9 cellular contexts compared by ENCODE assay signal in the genomic region with DNA sequence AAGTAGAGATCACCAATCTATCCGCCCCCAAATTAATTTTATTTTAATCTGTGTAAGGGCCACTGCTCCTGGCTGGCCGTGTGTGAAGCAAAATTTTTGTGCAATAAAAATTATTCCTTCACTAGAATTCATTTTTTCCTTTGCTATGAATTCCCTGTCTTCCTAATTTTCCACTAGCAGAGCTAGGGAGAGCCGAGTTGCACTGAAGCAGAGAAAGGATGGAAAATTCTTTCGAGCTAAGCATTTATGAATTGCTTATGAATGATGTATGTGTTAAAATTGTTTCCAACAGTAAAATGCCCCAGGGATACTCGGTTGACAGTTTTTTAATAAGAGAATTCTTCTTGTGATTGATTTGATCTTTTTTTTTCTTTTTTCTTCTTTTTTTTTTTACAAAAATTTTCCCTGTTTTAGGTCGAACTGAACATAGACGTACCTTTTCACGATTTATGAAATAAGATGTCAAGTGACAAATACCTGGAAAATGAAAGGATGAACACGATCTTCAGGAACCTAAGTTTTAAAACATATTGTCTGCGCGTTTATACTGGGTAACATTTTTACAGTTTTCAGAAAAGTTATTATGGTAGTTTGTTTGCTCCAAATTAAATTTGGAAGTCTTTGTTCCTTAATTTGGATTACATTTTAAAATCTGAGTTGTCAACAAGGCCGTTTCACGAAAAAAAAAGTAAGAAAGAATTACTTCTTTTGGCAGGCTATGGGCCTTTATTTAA.
DNase-seq lines count a peak whose midpoint lies in the region; ATAC-seq, FAIRE-seq and TF ChIP-seq lines count a peak whose summit lies in the region.
"Had no signal": no experiment of that assay in that cellular context is flagged by ENCODE, and none has a peak within 500 bp of the region (broad histone marks: within the 10 kb centered on the region; RNA-seq: fewer than 3 reads in every experiment).

No MANE protein-coding gene starts in this region.

- H3K9me3 ChIP-seq in endodermal cell (ENCODE audit: control insufficient read depth, low read length): no peaks in the 10 kb centered on the region

- peaks cover 49% of the 10 kb centered on the region for H3K4me1 Mint-ChIP-seq in activated naive CD4-positive, alpha-beta T cell treated with anti-CD3 and anti-CD28 coated beads, Interleukin-2, amount 10 ng/mL, durations not matched to agents 7 days and 5 days
- peaks cover 12% of the 10 kb centered on the region for H3K4me1 Mint-ChIP-seq in endodermal cell
- peaks cover 15% of the 10 kb centered on the region for H3K4me1 Mint-ChIP-seq in stimulated activated naive CD8-positive, alpha-beta T cell treated with anti-CD3 and anti-CD28 coated beads, Interleukin-15, amount 100 ng/mL, for 72 hours

- ATAC-seq in activated naive CD4-positive, alpha-beta T cell treated with anti-CD3 and anti-CD28 coated beads, Interleukin-2, amount 50 U/mL, for 72 hours: no peak
- no peak for ATAC-seq in stimulated activated naive CD8-positive, alpha-beta T cell treated with anti-CD3 and anti-CD28 coated beads, Interleukin-15, amount 100 ng/mL, for 72 hours
- ATAC-seq in GM21737 (IDR thresholded peaks at IDR 0.05; ENCODE audit: unreplicated experiment): no peak

- H3K36me3 ChIP-seq in endodermal cell (ENCODE audit: control insufficient read depth, insufficient read depth, low read length): no peaks in the 10 kb centered on the region

- peaks cover 47% of the 10 kb centered on the region for H3K27me3 ChIP-seq in endodermal cell (ENCODE audit: control insufficient read depth, insufficient read depth, low read length, poor library complexity, severe bottlenecking)

- H3K9ac ChIP-seq in endodermal cell (ENCODE audit: extremely low read depth, low read length, poor library complexity, severe bottlenecking): no peak overlapping the region

- TF ChIP-seq POLR2A in GM12891 (IDR thresholded peaks at IDR 0.05; ENCODE audit: low read depth, low read length): no peak

- H3K27ac ChIP-seq in endodermal cell (ENCODE audit: low read depth, low read length): peak overlapping the region; percentile 50
- H3K27ac ChIP-seq: dorsolateral prefrontal cortex had no signal

- peaks cover 11% of the 10 kb centered on the region for H3K9me3 Mint-ChIP-seq in activated naive CD4-positive, alpha-beta T cell treated with anti-CD3 and anti-CD28 coated beads, Interleukin-2, amount 10 ng/mL, durations not matched to agents 7 days and 5 days
- peaks cover 6 to 13% of the 10 kb centered on the region in 2 donors for H3K9me3 Mint-ChIP-seq in activated naive CD4-positive, alpha-beta T cell treated with anti-CD3 and anti-CD28 coated beads, Interleukin-2, amount 50 U/mL, for 72 hours
- no peaks in the 10 kb centered on the region for H3K9me3 Mint-ChIP-seq in endodermal cell
- peaks cover 0 to 7% of the 10 kb centered on the region in 2 donors for H3K9me3 Mint-ChIP-seq in stimulated activated naive CD8-positive, alpha-beta T cell treated with anti-CD3 and anti-CD28 coated beads, Interleukin-15, amount 100 ng/mL, for 72 hours

- H3K27me3 Mint-ChIP-seq in activated naive CD4-positive, alpha-beta T cell treated with anti-CD3 and anti-CD28 coated beads, Interleukin-2, amount 10 ng/mL, durations not matched to agents 7 days and 5 days: peaks cover 46% of the 10 kb centered on the region
- peaks cover 39% of the 10 kb centered on the region for H3K27me3 Mint-ChIP-seq in endodermal cell (ENCODE audit: insufficient read depth)
- peaks cover 32% of the 10 kb centered on the region for H3K27me3 Mint-ChIP-seq in stimulated activated naive CD8-positive, alpha-beta T cell treated with anti-CD3 and anti-CD28 coated beads, Interleukin-15, amount 100 ng/mL, for 72 hours

- peak overlapping the region; percentile 70 for H3K4me3 ChIP-seq in endodermal cell (ENCODE audit: low read length)
- H3K4me3 ChIP-seq: dorsolateral prefrontal cortex had no signal

- 42 to 62% methylated on average over 10 to 13 of the region's 13 CpGs for WGBS in endodermal cell (ENCODE audit: insufficient coverage in 1 of 2, insufficient read length in 1 of 2), 2 experiments

- no peak for FAIRE-seq in GM12891 (lab: Jason Lieb, UNC)

- DNase-seq in activated naive CD4-positive, alpha-beta T cell treated with anti-CD3 and anti-CD28 coated beads, Interleukin-2, amount 10 ng/mL, durations not matched to agents 7 days and 5 days: no peak
- no peak for DNase-seq in activated naive CD4-positive, alpha-beta T cell treated with anti-CD3 and anti-CD28 coated beads, Interleukin-2, amount 50 U/mL, for 72 hours (ENCODE audit: low spot score in 2 of 2)
- peak; percentile 19 for DNase-seq in OCI-M1 (lab: John Stamatoyannopoulos, UW)
- DNase-seq in endodermal cell: no peak
- no peak for DNase-seq in stimulated activated naive CD8-positive, alpha-beta T cell treated with anti-CD3 and anti-CD28 coated beads, Interleukin-15, amount 100 ng/mL, for 72 hours
- no peak for DNase-seq in GM12891 (ENCODE audit: insufficient read length, low spot score)
- DNase-seq in MV-4-11 (lab: John Stamatoyannopoulos, UW): no peak

- no peak for TF ChIP-seq CTCF in endodermal cell (conservative IDR thresholded peaks at IDR 0.05)

- H3K4me1 ChIP-seq in endodermal cell (ENCODE audit: control insufficient read depth, insufficient read depth, low read length): no peaks in the 10 kb centered on the region

- peaks cover 35% of the 10 kb centered on the region for H3K36me3 Mint-ChIP-seq in activated naive CD4-positive, alpha-beta T cell treated with anti-CD3 and anti-CD28 coated beads, Interleukin-2, amount 10 ng/mL, durations not matched to agents 7 days and 5 days
- peaks cover 13 to 40% of the 10 kb centered on the region in 2 donors for H3K36me3 Mint-ChIP-seq in activated naive CD4-positive, alpha-beta T cell treated with anti-CD3 and anti-CD28 coated beads, Interleukin-2, amount 50 U/mL, for 72 hours
- no peaks in the 10 kb centered on the region for H3K36me3 Mint-ChIP-seq in endodermal cell (ENCODE audit: low read depth)

- peak overlapping the region; percentile 79 for H3K4me3 Mint-ChIP-seq in activated naive CD4-positive, alpha-beta T cell treated with anti-CD3 and anti-CD28 coated beads, Interleukin-2, amount 10 ng/mL, durations not matched to agents 7 days and 5 days
- H3K4me3 Mint-ChIP-seq in endodermal cell: no peak overlapping the region
- H3K4me3 Mint-ChIP-seq in stimulated activated naive CD8-positive, alpha-beta T cell treated with anti-CD3 and anti-CD28 coated beads, Interleukin-15, amount 100 ng/mL, for 72 hours: peak overlapping the region; percentile 85 to 95

- peak overlapping the region; percentile 89 for H3K27ac Mint-ChIP-seq in activated naive CD4-positive, alpha-beta T cell treated with anti-CD3 and anti-CD28 coated beads, Interleukin-2, amount 10 ng/mL, durations not matched to agents 7 days and 5 days
- H3K27ac Mint-ChIP-seq in activated naive CD4-positive, alpha-beta T cell treated with anti-CD3 and anti-CD28 coated beads, Interleukin-2, amount 50 U/mL, for 72 hours: peak overlapping the region in 1 of 2 donors; percentile 77
- H3K27ac Mint-ChIP-seq in endodermal cell: peak overlapping the region; percentile 33
- H3K27ac Mint-ChIP-seq in stimulated activated naive CD8-positive, alpha-beta T cell treated with anti-CD3 and anti-CD28 coated beads, Interleukin-15, amount 100 ng/mL, for 72 hours: peak overlapping the region in 1 of 2 donors; percentile 7

- CTCF ChIA-PET in activated naive CD4-positive, alpha-beta T cell treated with anti-CD3 and anti-CD28 coated beads, Interleukin-2, amount 10 ng/mL, durations not matched to agents 7 days and 5 days (lab: Charles Lee): interaction anchor here (1.2 kb wide), 1 partner anchor 11 kb away, joined by 7 read pairs; no protein-coding TSS in a partner anchor

TF ChIP-seq in GM12891, 5 proteins besides CTCF, POLR2A, EP300 and RAD21:
- TF ChIP-seq POLR2AphosphoS5 (IDR thresholded peaks at IDR 0.05; ENCODE audit: low read depth, low read length) (no peak), PAX5 (IDR thresholded peaks at IDR 0.05; ENCODE audit: insufficient read depth, low read length, severe bottlenecking) (no peak), SPI1 (IDR thresholded peaks at IDR 0.05; ENCODE audit: low read depth, low read length) (no peak)
